ENCODE assay signal across 1 cellular context in the genomic region with DNA sequence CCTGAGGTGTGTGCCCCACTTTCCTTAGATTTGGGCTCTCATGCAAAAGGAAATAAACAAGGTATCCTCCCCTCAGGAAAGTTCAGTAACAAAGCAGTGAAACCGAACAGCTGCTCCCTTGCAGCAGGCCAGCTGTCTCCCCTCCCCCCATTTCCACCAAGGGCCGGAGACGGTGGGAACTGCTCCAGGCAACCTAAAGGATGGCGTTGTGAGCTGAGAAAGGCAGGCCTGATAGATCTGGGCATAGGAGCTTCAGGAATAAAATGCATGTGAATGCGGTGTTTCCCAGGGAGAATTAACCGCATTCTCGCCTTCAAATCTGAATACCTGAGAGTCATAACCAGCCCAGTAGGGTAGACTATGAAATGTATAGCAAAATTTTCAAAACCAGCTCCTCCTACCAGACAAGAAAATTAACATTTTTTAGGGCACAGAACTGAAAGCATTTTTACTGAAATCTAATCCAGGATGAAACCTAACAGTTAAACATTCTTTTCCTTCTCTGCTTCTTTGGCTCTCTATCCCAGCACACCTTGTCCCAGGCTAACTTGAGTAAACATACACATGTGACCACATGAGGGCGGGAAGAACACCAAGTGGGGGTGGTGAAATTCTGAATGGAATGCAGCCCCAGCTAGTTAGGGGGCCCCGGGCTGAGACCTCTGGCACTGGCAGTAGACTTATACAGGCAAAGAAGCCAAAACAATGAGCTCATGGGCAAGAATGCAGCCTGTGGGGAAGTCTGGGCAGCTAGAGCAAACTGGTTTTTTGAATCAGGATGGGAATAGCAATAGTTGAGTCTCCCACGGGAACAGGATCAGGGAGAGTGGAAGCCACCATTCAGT.
TF ChIP-seq lines count a peak whose summit lies in the region.

No MANE protein-coding gene starts in this region.

TF ChIP-seq in HepG2, 621 proteins besides CTCF, POLR2A, EP300 and RAD21 (continued from another document and continues in another):
- TF ChIP-seq, protein P1, sequence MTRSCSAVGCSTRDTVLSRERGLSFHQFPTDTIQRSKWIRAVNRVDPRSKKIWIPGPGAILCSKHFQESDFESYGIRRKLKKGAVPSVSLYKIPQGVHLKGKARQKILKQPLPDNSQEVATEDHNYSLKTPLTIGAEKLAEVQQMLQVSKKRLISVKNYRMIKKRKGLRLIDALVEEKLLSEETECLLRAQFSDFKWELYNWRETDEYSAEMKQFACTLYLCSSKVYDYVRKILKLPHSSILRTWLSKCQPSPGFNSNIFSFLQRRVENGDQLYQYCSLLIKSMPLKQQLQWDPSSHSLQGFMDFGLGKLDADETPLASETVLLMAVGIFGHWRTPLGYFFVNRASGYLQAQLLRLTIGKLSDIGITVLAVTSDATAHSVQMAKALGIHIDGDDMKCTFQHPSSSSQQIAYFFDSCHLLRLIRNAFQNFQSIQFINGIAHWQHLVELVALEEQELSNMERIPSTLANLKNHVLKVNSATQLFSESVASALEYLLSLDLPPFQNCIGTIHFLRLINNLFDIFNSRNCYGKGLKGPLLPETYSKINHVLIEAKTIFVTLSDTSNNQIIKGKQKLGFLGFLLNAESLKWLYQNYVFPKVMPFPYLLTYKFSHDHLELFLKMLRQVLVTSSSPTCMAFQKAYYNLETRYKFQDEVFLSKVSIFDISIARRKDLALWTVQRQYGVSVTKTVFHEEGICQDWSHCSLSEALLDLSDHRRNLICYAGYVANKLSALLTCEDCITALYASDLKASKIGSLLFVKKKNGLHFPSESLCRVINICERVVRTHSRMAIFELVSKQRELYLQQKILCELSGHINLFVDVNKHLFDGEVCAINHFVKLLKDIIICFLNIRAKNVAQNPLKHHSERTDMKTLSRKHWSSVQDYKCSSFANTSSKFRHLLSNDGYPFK (CRISPR knock-in tag; IDR thresholded peaks at IDR 0.05; ENCODE audit: borderline replicate concordance) = peak; percentile 53; the same call in 1 of the 2 replicates
- TF ChIP-seq REPIN1 (CRISPR knock-in tag; IDR thresholded peaks at IDR 0.05; ENCODE audit: borderline replicate concordance, low read depth) (no peak), RBM22 (optimal IDR thresholded peaks at IDR 0.05; ENCODE audit: low read length) (peak; percentile 56), KDM5B (CRISPR knock-in tag; IDR thresholded peaks at IDR 0.05; ENCODE audit: borderline replicate concordance) (no peak), CBX5 (CRISPR knock-in tag; IDR thresholded peaks at IDR 0.05; ENCODE audit: borderline replicate concordance) (no peak), ARNT (IDR thresholded peaks at IDR 0.05) (no peak), NR3C1 (CRISPR knock-in tag; IDR thresholded peaks at IDR 0.05) (no peak), ZNF136 (CRISPR knock-in tag; IDR thresholded peaks at IDR 0.05; ENCODE audit: low read depth) (peak; percentile 47; the same call in 1 of the 2 replicates), ZNF337 (CRISPR knock-in tag; IDR thresholded peaks at IDR 0.05; ENCODE audit: borderline replicate concordance, low read depth) (no peak), ZNF430 (CRISPR knock-in tag; IDR thresholded peaks at IDR 0.05) (no peak), ZFP82 (CRISPR knock-in tag; IDR thresholded peaks at IDR 0.05; ENCODE audit: borderline replicate concordance) (no peak), EEA1 (CRISPR knock-in tag; IDR thresholded peaks at IDR 0.05; ENCODE audit: borderline replicate concordance) (no peak), NRL (CRISPR knock-in tag; IDR thresholded peaks at IDR 0.05; ENCODE audit: borderline replicate concordance) (no peak), ZSCAN29 (CRISPR knock-in tag; conservative IDR thresholded peaks at IDR 0.05) (no peak; the same call in 1 of the 2 replicates), DNMT1 (CRISPR knock-in tag; IDR thresholded peaks at IDR 0.05) (no peak), ZNF530 (CRISPR knock-in tag; IDR thresholded peaks at IDR 0.05; ENCODE audit: low read depth) (no peak), SNAPC2 (CRISPR knock-in tag; IDR thresholded peaks at IDR 0.05) (no peak), ZNF260 (CRISPR knock-in tag; IDR thresholded peaks at IDR 0.05; ENCODE audit: borderline replicate concordance, low read depth) (no peak), ETV5 (CRISPR knock-in tag; IDR thresholded peaks at IDR 0.05; ENCODE audit: borderline replicate concordance) (peak; percentile 38; the same call in 1 of the 2 replicates), ZNF598 (CRISPR knock-in tag; IDR thresholded peaks at IDR 0.05; ENCODE audit: borderline replicate concordance) (no peak)
- TF ChIP-seq, protein P2, sequence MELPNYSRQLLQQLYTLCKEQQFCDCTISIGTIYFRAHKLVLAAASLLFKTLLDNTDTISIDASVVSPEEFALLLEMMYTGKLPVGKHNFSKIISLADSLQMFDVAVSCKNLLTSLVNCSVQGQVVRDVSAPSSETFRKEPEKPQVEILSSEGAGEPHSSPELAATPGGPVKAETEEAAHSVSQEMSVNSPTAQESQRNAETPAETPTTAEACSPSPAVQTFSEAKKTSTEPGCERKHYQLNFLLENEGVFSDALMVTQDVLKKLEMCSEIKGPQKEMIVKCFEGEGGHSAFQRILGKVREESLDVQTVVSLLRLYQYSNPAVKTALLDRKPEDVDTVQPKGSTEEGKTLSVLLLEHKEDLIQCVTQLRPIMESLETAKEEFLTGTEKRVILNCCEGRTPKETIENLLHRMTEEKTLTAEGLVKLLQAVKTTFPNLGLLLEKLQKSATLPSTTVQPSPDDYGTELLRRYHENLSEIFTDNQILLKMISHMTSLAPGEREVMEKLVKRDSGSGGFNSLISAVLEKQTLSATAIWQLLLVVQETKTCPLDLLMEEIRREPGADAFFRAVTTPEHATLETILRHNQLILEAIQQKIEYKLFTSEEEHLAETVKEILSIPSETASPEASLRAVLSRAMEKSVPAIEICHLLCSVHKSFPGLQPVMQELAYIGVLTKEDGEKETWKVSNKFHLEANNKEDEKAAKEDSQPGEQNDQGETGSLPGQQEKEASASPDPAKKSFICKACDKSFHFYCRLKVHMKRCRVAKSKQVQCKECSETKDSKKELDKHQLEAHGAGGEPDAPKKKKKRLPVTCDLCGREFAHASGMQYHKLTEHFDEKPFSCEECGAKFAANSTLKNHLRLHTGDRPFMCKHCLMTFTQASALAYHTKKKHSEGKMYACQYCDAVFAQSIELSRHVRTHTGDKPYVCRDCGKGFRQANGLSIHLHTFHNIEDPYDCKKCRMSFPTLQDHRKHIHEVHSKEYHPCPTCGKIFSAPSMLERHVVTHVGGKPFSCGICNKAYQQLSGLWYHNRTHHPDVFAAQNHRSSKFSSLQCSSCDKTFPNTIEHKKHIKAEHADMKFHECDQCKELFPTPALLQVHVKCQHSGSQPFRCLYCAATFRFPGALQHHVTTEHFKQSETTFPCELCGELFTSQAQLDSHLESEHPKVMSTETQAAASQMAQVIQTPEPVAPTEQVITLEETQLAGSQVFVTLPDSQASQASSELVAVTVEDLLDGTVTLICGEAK (IDR thresholded peaks at IDR 0.05) = no peak
- TF ChIP-seq, protein P2 (CRISPR knock-in tag; IDR thresholded peaks at IDR 0.05) = 0 out of 2 replicates have a peak, but pooled peaks have one; percentile 35
- TF ChIP-seq, protein P3, sequence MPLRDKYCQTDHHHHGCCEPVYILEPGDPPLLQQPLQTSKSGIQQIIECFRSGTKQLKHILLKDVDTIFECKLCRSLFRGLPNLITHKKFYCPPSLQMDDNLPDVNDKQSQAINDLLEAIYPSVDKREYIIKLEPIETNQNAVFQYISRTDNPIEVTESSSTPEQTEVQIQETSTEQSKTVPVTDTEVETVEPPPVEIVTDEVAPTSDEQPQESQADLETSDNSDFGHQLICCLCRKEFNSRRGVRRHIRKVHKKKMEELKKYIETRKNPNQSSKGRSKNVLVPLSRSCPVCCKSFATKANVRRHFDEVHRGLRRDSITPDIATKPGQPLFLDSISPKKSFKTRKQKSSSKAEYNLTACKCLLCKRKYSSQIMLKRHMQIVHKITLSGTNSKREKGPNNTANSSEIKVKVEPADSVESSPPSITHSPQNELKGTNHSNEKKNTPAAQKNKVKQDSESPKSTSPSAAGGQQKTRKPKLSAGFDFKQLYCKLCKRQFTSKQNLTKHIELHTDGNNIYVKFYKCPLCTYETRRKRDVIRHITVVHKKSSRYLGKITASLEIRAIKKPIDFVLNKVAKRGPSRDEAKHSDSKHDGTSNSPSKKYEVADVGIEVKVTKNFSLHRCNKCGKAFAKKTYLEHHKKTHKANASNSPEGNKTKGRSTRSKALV (CRISPR knock-in tag; IDR thresholded peaks at IDR 0.05) = peak; percentile 71; the same call in 1 of the 2 replicates
- TF ChIP-seq, protein P4, sequence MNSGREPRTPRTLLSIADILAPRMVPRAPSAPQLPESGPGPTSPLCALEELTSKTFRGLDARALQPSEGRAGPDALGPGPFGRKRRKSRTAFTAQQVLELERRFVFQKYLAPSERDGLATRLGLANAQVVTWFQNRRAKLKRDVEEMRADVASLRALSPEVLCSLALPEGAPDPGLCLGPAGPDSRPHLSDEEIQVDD (CRISPR knock-in tag; IDR thresholded peaks at IDR 0.05; ENCODE audit: borderline replicate concordance) = no peak
- TF ChIP-seq, protein P5, sequence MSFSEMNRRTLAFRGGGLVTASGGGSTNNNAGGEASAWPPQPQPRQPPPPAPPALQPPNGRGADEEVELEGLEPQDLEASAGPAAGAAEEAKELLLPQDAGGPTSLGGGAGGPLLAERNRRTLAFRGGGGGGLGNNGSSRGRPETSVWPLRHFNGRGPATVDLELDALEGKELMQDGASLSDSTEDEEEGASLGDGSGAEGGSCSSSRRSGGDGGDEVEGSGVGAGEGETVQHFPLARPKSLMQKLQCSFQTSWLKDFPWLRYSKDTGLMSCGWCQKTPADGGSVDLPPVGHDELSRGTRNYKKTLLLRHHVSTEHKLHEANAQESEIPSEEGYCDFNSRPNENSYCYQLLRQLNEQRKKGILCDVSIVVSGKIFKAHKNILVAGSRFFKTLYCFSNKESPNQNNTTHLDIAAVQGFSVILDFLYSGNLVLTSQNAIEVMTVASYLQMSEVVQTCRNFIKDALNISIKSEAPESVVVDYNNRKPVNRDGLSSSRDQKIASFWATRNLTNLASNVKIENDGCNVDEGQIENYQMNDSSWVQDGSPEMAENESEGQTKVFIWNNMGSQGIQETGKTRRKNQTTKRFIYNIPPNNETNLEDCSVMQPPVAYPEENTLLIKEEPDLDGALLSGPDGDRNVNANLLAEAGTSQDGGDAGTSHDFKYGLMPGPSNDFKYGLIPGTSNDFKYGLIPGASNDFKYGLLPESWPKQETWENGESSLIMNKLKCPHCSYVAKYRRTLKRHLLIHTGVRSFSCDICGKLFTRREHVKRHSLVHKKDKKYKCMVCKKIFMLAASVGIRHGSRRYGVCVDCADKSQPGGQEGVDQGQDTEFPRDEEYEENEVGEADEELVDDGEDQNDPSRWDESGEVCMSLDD (CRISPR knock-in tag; IDR thresholded peaks at IDR 0.05; ENCODE audit: borderline replicate concordance) = peak; percentile 51; the same call in 1 of the 2 replicates
- TF ChIP-seq, protein P6, sequence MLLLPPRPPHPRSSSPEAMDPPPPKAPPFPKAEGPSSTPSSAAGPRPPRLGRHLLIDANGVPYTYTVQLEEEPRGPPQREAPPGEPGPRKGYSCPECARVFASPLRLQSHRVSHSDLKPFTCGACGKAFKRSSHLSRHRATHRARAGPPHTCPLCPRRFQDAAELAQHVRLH (CRISPR knock-in tag; IDR thresholded peaks at IDR 0.05; ENCODE audit: borderline replicate concordance, low read depth) = no peak
- TF ChIP-seq, protein P7, sequence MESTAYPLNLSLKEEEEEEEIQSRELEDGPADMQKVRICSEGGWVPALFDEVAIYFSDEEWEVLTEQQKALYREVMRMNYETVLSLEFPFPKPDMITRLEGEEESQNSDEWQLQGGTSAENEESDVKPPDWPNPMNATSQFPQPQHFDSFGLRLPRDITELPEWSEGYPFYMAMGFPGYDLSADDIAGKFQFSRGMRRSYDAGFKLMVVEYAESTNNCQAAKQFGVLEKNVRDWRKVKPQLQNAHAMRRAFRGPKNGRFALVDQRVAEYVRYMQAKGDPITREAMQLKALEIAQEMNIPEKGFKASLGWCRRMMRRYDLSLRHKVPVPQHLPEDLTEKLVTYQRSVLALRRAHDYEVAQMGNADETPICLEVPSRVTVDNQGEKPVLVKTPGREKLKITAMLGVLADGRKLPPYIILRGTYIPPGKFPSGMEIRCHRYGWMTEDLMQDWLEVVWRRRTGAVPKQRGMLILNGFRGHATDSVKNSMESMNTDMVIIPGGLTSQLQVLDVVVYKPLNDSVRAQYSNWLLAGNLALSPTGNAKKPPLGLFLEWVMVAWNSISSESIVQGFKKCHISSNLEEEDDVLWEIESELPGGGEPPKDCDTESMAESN (CRISPR knock-in tag; conservative IDR thresholded peaks at IDR 0.05) = no peak
- TF ChIP-seq, protein P8, sequence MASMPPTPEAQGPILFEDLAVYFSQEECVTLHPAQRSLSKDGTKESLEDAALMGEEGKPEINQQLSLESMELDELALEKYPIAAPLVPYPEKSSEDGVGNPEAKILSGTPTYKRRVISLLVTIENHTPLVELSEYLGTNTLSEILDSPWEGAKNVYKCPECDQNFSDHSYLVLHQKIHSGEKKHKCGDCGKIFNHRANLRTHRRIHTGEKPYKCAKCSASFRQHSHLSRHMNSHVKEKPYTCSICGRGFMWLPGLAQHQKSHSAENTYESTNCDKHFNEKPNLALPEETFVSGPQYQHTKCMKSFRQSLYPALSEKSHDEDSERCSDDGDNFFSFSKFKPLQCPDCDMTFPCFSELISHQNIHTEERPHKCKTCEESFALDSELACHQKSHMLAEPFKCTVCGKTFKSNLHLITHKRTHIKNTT (CRISPR knock-in tag; IDR thresholded peaks at IDR 0.05) = no peak
